9 cellular contexts compared by ENCODE assay signal in the genomic region with DNA sequence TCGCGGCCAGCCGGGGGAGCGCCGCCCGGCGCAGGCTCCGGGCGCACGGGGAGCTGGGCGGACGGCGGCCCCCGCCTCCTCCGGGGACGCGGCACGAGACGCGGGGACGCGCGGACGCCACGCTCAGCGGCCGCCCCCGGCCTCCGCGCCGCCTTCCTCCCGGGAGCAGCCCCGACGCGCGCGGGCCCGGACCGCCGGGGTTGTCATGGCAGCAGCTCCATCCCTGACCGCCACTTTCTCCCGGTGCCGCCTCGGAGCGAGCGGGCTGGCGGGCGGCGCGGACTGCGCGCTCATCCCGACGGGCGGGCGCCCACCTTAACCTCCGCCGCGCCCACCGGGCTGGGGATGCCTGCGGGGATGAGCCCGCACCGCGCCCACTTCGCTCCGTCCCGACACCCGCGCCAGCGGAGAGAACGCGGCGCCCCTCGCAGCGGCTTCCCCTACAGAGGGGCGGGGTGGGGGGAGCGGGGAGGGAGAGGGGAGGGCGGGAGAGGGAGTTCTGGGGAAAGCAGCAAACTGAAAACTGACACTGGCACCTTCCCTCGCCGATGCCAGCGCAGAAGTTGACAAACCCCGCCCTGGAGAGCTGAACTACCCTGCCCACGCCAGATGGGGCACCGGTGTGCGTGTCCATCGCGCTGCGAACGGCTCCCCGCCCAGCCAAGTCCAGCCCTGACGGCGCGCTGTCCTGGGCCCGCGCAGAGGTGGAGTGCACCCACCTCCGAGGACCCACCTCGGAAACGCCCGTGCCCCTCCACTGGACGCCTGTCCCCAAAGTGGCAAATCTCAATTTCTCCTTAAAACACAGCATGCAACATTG.
A peak's percentile ranks its signal among the peaks of the same experiment; 100 is the strongest.
DNase-seq lines count a peak whose midpoint lies in the region; ATAC-seq and TF ChIP-seq lines count a peak whose summit lies in the region.
"Had no signal": no experiment of that assay in that cellular context is flagged by ENCODE, and none has a peak within 500 bp of the region (broad histone marks: within the 10 kb centered on the region; RNA-seq: fewer than 3 reads in every experiment).

No MANE protein-coding gene starts in this region.

- CTCF ChIA-PET in A673 (lab: Charles Lee) = no interaction called here

- H3K36me3 Mint-ChIP-seq in GM23338 (ENCODE audit: low read depth) = no peaks in the 10 kb centered on the region; the same call in 2 of the 3 replicates

- ATAC-seq in GM23338 (peak; percentile 39), HG03354 (IDR thresholded peaks at IDR 0.05; ENCODE audit: poor library complexity, severe bottlenecking, unreplicated experiment) (no peak)

- peak overlapping the region; percentile 99 for H3K4me2 ChIP-seq in GM23338

- H3K27me3 Mint-ChIP-seq in GM23338 (ENCODE audit: insufficient read depth, low read depth, poor library complexity) = peaks cover 25% of the 10 kb centered on the region

- peaks cover 34% of the 10 kb centered on the region for H3K27me3 ChIP-seq in A673 (replicated peaks; ENCODE audit: insufficient read depth, low read depth, low read length, poor library complexity)
- H3K27me3 ChIP-seq in GM23338 (ENCODE audit: insufficient read depth) = peaks cover 35% of the 10 kb centered on the region

- H3K4me3 Mint-ChIP-seq in GM23338 = peak overlapping the region; percentile 90

- no TSS peak for BruUV-seq in A673 (replicated peaks; lab: Mats Ljungman, UMichigan)

- H3K9me3 ChIP-seq in A673 (ENCODE audit: low read depth, low read length, poor library complexity, severe bottlenecking) = no peaks in the 10 kb centered on the region
- no peaks in the 10 kb centered on the region for H3K9me3 ChIP-seq in mesodermal cell (ENCODE audit: control insufficient read depth, low read length)

- 0% methylated on average over 45 to 52 of the region's 100 CpGs for WGBS in mesodermal cell (ENCODE audit: insufficient coverage in 2 of 2), 2 experiments
- WGBS in lower leg skin, 2 donors = 2 to 4% methylated on average over 4 to 77 of the region's 100 CpGs

- H3K9me2 ChIP-seq in GM23338 (ENCODE audit: insufficient read depth) = no peaks in the 10 kb centered on the region

- no peak overlapping the region for H3K27ac Mint-ChIP-seq in GM23338

- peaks cover 18% of the 10 kb centered on the region for H3K4me1 Mint-ChIP-seq in GM23338

- no peaks in the 10 kb centered on the region for H3K9me3 Mint-ChIP-seq in GM23338

- H3K27ac ChIP-seq in A673 (ENCODE audit: low read depth, low read length, poor library complexity, severe bottlenecking) (no peak overlapping the region), GM23338 (ENCODE audit: low read depth) (no peak overlapping the region), mesodermal cell (ENCODE audit: low read depth, low read length, severe bottlenecking) (no peak overlapping the region)

- no peak for TF ChIP-seq CTCF in A673 (conservative IDR thresholded peaks at IDR 0.05; ENCODE audit: low read depth, low read length)
- 0 out of 4 replicates have a peak, but pooled peaks of 1 of the 2 experiments have one; percentile 6 for TF ChIP-seq CTCF in GM23338 (conservative IDR thresholded peaks at IDR 0.05; ENCODE audit: low read depth in 2 of 2)
- no peak for TF ChIP-seq CTCF in choroid plexus epithelial cell (conservative IDR thresholded peaks at IDR 0.05; ENCODE audit: low read depth, low read length)
- TF ChIP-seq CTCF in lower leg skin (IDR thresholded peaks at IDR 0.05) = no peak

- 0 out of 2 replicates have a peak, but pooled peaks cover 4% of the 10 kb centered on the region for H3F3A ChIP-seq in GM23338 (replicated peaks; ENCODE audit: low read depth)

- H4K20me1 ChIP-seq in GM23338 (replicated peaks; ENCODE audit: insufficient read depth) = no peaks in the 10 kb centered on the region

- intact Hi-C loops in A673 (cut with micrococcal nuclease; ENCODE audit: unreplicated experiment) (loop anchor here (5.0 kb wide), 1 partner anchor 1197 kb away; no protein-coding TSS in a partner anchor), lower leg skin (cut with DNase I; ENCODE audit: low total_unique reads) (no loop called here)

- H3K4me1 ChIP-seq in A673 (ENCODE audit: insufficient read depth, low read length, poor library complexity, severe bottlenecking) (peaks cover 5% of the 10 kb centered on the region), GM23338 (ENCODE audit: insufficient read depth) (peaks cover 10% of the 10 kb centered on the region; the same call in 1 of the 2 replicates), mesodermal cell (ENCODE audit: control insufficient read depth, insufficient read depth, low read length, poor library complexity, severe bottlenecking) (no peaks in the 10 kb centered on the region)

- H3K79me2 ChIP-seq in GM23338 (replicated peaks; ENCODE audit: insufficient read depth) = no peaks in the 10 kb centered on the region

- H2AFZ ChIP-seq in GM23338 = peak overlapping the region; percentile 96

- H3K4me3 ChIP-seq in A673 (ENCODE audit: low read depth, low read length, poor library complexity, severe bottlenecking) (peak overlapping the region; percentile 32), GM23338 (peak overlapping the region; percentile 89), choroid plexus epithelial cell (ENCODE audit: low read depth, low read length) (peak overlapping the region; percentile 29), mesodermal cell (ENCODE audit: extremely low read depth, insufficient read depth, low read length, poor library complexity, severe bottlenecking) (peak overlapping the region; percentile 31), lower leg skin (ENCODE audit: low read depth, poor library complexity, severe bottlenecking) (no peak overlapping the region)
- H3K4me3 ChIP-seq: lung had no signal

- TF ChIP-seq POLR2A in lower leg skin (IDR thresholded peaks at IDR 0.05) = no peak

- DNase-seq in A673 (ENCODE audit: low spot score) (peak; percentile 30), GM23338 (ENCODE audit: low spot score) (peak; percentile 62), choroid plexus epithelial cell (ENCODE audit: low read depth) (no peak), A172 (ENCODE audit: low spot score) (no peak), SW 1271 (lab: John Stamatoyannopoulos, UW) (no peak), lower leg skin (ENCODE audit: low spot score in 2 of 2) (no peak)

- no peaks in the 10 kb centered on the region for H3K36me3 ChIP-seq in A673 (ENCODE audit: insufficient read depth, low read length, poor library complexity, severe bottlenecking)
- H3K36me3 ChIP-seq in GM23338 (ENCODE audit: insufficient read depth) = no peaks in the 10 kb centered on the region
- H3K36me3 ChIP-seq in mesodermal cell (ENCODE audit: control insufficient read depth, insufficient read depth, low read length) = no peaks in the 10 kb centered on the region

- POLR2A ChIA-PET in A673 (lab: Charles Lee; ENCODE audit: low non-redundant PET) = no interaction called here

TF ChIP-seq in GM23338, 12 proteins besides CTCF, POLR2A, EP300 and RAD21:
- TF ChIP-seq ZNF114 (CRISPR knock-in tag; IDR thresholded peaks at IDR 0.05) (no peak), EZH2 (IDR thresholded peaks at IDR 0.05; ENCODE audit: low read depth, unreplicated experiment) (no peak), STAT1 (IDR thresholded peaks at IDR 0.05; ENCODE audit: unreplicated experiment) (no peak), EZH2phosphoT487 (IDR thresholded peaks at IDR 0.05; ENCODE audit: unreplicated experiment) (no peak), NANOG (IDR thresholded peaks at IDR 0.05; ENCODE audit: borderline replicate concordance) (no peak), ZNF331 (CRISPR knock-in tag; IDR thresholded peaks at IDR 0.05; ENCODE audit: low read depth) (no peak), POLR2AphosphoS5 (IDR thresholded peaks at IDR 0.05; ENCODE audit: low read depth) (no peak)
- TF ChIP-seq, protein P1, sequence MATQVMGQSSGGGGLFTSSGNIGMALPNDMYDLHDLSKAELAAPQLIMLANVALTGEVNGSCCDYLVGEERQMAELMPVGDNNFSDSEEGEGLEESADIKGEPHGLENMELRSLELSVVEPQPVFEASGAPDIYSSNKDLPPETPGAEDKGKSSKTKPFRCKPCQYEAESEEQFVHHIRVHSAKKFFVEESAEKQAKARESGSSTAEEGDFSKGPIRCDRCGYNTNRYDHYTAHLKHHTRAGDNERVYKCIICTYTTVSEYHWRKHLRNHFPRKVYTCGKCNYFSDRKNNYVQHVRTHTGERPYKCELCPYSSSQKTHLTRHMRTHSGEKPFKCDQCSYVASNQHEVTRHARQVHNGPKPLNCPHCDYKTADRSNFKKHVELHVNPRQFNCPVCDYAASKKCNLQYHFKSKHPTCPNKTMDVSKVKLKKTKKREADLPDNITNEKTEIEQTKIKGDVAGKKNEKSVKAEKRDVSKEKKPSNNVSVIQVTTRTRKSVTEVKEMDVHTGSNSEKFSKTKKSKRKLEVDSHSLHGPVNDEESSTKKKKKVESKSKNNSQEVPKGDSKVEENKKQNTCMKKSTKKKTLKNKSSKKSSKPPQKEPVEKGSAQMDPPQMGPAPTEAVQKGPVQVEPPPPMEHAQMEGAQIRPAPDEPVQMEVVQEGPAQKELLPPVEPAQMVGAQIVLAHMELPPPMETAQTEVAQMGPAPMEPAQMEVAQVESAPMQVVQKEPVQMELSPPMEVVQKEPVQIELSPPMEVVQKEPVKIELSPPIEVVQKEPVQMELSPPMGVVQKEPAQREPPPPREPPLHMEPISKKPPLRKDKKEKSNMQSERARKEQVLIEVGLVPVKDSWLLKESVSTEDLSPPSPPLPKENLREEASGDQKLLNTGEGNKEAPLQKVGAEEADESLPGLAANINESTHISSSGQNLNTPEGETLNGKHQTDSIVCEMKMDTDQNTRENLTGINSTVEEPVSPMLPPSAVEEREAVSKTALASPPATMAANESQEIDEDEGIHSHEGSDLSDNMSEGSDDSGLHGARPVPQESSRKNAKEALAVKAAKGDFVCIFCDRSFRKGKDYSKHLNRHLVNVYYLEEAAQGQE (IDR thresholded peaks at IDR 0.05; ENCODE audit: unreplicated experiment) = no peak

Comparison
In these comparisons a context has a peak if more than half of its experiments do, and no peak if none do; other contexts are left out.
1. DNase-seq: peak in A673 (single experiment) and GM23338 (single experiment); none in choroid plexus epithelial cell (single experiment), A172 (single experiment), SW 1271 (0 of 2) and lower leg skin (0 of 2).